In the genomic region with DNA sequence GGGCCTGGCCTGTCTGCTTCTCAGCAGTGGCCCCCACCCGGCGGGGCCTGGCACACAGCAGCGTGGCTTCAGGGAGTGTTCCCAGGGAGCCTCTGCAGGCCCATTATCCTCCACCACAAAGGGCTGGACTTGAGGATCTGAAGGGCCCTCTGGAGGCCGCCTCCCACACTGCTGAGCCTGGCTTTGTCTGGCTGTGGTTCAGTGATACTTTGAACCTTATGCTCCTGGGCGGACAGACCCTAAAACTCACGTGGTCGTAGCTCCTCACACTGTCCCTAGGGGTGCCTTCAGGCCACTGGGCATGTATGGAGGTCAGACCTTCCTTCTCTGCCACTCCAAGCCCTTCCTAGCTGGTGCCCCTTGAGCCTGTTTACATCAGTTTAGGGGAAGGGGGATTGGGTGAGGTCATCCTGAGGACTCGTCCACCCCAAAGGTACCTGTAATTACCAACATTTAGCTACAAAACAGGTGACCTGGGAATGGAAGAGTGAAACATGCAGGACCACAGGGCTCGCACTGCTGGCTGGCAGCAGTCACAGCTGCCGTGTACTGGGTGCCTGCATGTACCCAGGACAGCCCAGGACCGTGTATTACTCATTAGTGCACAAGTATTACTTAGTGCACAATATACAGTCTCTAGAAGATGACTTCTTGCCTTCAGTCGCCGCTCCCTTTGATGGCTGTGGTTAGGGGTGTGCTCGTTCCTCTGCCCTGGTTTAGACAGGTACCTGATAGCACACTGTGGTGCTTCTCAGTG, we compare ENCODE assay signal across 1 cellular context.
TF ChIP-seq lines count a peak whose summit lies in the region.

No MANE protein-coding gene starts in this region.

TF ChIP-seq in HepG2, 621 proteins besides CTCF, POLR2A, EP300 and RAD21 (continues in another document):
- TF ChIP-seq U2AF1 (optimal IDR thresholded peaks at IDR 0.05; ENCODE audit: low read depth, low read length) (no peak), CREB1 (IDR thresholded peaks at IDR 0.05) (no peak), CREB1 (CRISPR knock-in tag; IDR thresholded peaks at IDR 0.05) (no peak), PAX8 (CRISPR knock-in tag; IDR thresholded peaks at IDR 0.05; ENCODE audit: borderline replicate concordance) (no peak), ZNF432 (CRISPR knock-in tag; IDR thresholded peaks at IDR 0.05; ENCODE audit: borderline replicate concordance) (no peak), IKZF1 (IDR thresholded peaks at IDR 0.05) (no peak), ZFP37 (CRISPR knock-in tag; IDR thresholded peaks at IDR 0.05; ENCODE audit: borderline replicate concordance) (no peak), ZNF121 (CRISPR knock-in tag; IDR thresholded peaks at IDR 0.05) (no peak), NR2C2 (CRISPR knock-in tag; IDR thresholded peaks at IDR 0.05; ENCODE audit: borderline replicate concordance) (peak; percentile 52), ZNF224 (CRISPR knock-in tag; IDR thresholded peaks at IDR 0.05) (no peak), TAF15 (IDR thresholded peaks at IDR 0.05; ENCODE audit: low read depth, low read length, poor library complexity, severe bottlenecking) (no peak), CAMTA2 (CRISPR knock-in tag; IDR thresholded peaks at IDR 0.05; ENCODE audit: borderline replicate concordance) (no peak), ZNF264 (CRISPR knock-in tag; IDR thresholded peaks at IDR 0.05) (no peak), MEF2D (CRISPR knock-in tag; IDR thresholded peaks at IDR 0.05) (0 out of 2 replicates have a peak, but pooled peaks have one; percentile 33), ZNF383 (CRISPR knock-in tag; IDR thresholded peaks at IDR 0.05; ENCODE audit: borderline replicate concordance) (0 out of 2 replicates have a peak, but pooled peaks have one; percentile 42), AGO1 (IDR thresholded peaks at IDR 0.05; ENCODE audit: low read depth, low read length, poor library complexity, severe bottlenecking) (no peak), ZNF138 (CRISPR knock-in tag; IDR thresholded peaks at IDR 0.05; ENCODE audit: low read depth) (no peak), SKI (IDR thresholded peaks at IDR 0.05; ENCODE audit: partially characterized antibody) (peak; percentile 55), ZNF343 (CRISPR knock-in tag; IDR thresholded peaks at IDR 0.05) (peak; percentile 51; the same call in 1 of the 2 replicates), ZNF205 (CRISPR knock-in tag; IDR thresholded peaks at IDR 0.05) (peak; percentile 48; the same call in 1 of the 2 replicates), SAP130 (CRISPR knock-in tag; IDR thresholded peaks at IDR 0.05; ENCODE audit: low read depth) (peak; percentile 39; the same call in 1 of the 2 replicates), EHMT2 (IDR thresholded peaks at IDR 0.05; ENCODE audit: borderline replicate concordance, low read depth, low read length) (no peak), ZC3H13 (CRISPR knock-in tag; IDR thresholded peaks at IDR 0.05) (peak; percentile 44; the same call in 1 of the 2 replicates), SOX13 (IDR thresholded peaks at IDR 0.05) (no peak), SOX13 (CRISPR knock-in tag; conservative IDR thresholded peaks at IDR 0.05 in 1 of 2, IDR thresholded peaks at IDR 0.05 in 1 of 2) (no peak), JDP2 (CRISPR knock-in tag; IDR thresholded peaks at IDR 0.05; ENCODE audit: borderline replicate concordance) (no peak), ARNT2 (CRISPR knock-in tag; IDR thresholded peaks at IDR 0.05; ENCODE audit: low read depth) (no peak; the same call in 1 of the 2 replicates), ZNF652 (CRISPR knock-in tag; IDR thresholded peaks at IDR 0.05; ENCODE audit: borderline replicate concordance, low read depth) (no peak), AHR (CRISPR knock-in tag; IDR thresholded peaks at IDR 0.05) (no peak; the same call in 1 of the 2 replicates), SOX5 (CRISPR knock-in tag; IDR thresholded peaks at IDR 0.05; ENCODE audit: borderline replicate concordance) (peak; percentile 30; the same call in 1 of the 2 replicates), ZNF724P (CRISPR knock-in tag; IDR thresholded peaks at IDR 0.05; ENCODE audit: borderline replicate concordance) (0 out of 2 replicates have a peak, but pooled peaks have one; percentile 67)
- TF ChIP-seq, protein P1, sequence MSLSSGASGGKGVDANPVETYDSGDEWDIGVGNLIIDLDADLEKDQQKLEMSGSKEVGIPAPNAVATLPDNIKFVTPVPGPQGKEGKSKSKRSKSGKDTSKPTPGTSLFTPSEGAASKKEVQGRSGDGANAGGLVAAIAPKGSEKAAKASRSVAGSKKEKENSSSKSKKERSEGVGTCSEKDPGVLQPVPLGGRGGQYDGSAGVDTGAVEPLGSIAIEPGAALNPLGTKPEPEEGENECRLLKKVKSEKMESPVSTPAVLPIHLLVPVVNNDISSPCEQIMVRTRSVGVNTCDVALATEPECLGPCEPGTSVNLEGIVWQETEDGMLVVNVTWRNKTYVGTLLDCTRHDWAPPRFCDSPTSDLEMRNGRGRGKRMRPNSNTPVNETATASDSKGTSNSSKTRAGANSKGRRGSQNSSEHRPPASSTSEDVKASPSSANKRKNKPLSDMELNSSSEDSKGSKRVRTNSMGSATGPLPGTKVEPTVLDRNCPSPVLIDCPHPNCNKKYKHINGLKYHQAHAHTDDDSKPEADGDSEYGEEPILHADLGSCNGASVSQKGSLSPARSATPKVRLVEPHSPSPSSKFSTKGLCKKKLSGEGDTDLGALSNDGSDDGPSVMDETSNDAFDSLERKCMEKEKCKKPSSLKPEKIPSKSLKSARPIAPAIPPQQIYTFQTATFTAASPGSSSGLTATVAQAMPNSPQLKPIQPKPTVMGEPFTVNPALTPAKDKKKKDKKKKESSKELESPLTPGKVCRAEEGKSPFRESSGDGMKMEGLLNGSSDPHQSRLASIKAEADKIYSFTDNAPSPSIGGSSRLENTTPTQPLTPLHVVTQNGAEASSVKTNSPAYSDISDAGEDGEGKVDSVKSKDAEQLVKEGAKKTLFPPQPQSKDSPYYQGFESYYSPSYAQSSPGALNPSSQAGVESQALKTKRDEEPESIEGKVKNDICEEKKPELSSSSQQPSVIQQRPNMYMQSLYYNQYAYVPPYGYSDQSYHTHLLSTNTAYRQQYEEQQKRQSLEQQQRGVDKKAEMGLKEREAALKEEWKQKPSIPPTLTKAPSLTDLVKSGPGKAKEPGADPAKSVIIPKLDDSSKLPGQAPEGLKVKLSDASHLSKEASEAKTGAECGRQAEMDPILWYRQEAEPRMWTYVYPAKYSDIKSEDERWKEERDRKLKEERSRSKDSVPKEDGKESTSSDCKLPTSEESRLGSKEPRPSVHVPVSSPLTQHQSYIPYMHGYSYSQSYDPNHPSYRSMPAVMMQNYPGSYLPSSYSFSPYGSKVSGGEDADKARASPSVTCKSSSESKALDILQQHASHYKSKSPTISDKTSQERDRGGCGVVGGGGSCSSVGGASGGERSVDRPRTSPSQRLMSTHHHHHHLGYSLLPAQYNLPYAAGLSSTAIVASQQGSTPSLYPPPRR (CRISPR knock-in tag; IDR thresholded peaks at IDR 0.05; ENCODE audit: borderline replicate concordance): peak; percentile 51; the same call in 1 of the 2 replicates
- TF ChIP-seq, protein P2, sequence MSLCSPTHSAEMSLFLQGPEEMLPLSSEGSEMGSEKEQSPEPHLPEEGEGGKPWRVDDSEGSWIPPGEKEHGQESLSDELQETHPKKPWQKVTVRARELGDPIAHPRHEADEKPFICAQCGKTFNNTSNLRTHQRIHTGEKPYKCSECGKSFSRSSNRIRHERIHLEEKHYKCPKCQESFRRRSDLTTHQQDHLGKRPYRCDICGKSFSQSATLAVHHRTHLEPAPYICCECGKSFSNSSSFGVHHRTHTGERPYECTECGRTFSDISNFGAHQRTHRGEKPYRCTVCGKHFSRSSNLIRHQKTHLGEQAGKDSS (CRISPR knock-in tag; IDR thresholded peaks at IDR 0.05; ENCODE audit: borderline replicate concordance, low read depth): peak; percentile 40; the same call in 1 of the 2 replicates
- TF ChIP-seq, protein P3, sequence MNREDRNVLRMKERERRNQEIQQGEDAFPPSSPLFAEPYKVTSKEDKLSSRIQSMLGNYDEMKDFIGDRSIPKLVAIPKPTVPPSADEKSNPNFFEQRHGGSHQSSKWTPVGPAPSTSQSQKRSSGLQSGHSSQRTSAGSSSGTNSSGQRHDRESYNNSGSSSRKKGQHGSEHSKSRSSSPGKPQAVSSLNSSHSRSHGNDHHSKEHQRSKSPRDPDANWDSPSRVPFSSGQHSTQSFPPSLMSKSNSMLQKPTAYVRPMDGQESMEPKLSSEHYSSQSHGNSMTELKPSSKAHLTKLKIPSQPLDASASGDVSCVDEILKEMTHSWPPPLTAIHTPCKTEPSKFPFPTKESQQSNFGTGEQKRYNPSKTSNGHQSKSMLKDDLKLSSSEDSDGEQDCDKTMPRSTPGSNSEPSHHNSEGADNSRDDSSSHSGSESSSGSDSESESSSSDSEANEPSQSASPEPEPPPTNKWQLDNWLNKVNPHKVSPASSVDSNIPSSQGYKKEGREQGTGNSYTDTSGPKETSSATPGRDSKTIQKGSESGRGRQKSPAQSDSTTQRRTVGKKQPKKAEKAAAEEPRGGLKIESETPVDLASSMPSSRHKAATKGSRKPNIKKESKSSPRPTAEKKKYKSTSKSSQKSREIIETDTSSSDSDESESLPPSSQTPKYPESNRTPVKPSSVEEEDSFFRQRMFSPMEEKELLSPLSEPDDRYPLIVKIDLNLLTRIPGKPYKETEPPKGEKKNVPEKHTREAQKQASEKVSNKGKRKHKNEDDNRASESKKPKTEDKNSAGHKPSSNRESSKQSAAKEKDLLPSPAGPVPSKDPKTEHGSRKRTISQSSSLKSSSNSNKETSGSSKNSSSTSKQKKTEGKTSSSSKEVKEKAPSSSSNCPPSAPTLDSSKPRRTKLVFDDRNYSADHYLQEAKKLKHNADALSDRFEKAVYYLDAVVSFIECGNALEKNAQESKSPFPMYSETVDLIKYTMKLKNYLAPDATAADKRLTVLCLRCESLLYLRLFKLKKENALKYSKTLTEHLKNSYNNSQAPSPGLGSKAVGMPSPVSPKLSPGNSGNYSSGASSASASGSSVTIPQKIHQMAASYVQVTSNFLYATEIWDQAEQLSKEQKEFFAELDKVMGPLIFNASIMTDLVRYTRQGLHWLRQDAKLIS (CRISPR knock-in tag; IDR thresholded peaks at IDR 0.05): no peak
- TF ChIP-seq, protein P4, sequence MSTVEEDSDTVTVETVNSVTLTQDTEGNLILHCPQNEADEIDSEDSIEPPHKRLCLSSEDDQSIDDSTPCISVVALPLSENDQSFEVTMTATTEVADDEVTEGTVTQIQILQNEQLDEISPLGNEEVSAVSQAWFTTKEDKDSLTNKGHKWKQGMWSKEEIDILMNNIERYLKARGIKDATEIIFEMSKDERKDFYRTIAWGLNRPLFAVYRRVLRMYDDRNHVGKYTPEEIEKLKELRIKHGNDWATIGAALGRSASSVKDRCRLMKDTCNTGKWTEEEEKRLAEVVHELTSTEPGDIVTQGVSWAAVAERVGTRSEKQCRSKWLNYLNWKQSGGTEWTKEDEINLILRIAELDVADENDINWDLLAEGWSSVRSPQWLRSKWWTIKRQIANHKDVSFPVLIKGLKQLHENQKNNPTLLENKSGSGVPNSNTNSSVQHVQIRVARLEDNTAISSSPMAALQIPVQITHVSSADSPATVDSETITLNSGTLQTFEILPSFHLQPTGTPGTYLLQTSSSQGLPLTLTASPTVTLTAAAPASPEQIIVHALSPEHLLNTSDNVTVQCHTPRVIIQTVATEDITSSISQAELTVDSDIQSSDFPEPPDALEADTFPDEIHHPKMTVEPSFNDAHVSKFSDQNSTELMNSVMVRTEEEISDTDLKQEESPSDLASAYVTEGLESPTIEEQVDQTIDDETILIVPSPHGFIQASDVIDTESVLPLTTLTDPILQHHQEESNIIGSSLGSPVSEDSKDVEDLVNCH (CRISPR knock-in tag; IDR thresholded peaks at IDR 0.05): no peak
- TF ChIP-seq, protein P5, sequence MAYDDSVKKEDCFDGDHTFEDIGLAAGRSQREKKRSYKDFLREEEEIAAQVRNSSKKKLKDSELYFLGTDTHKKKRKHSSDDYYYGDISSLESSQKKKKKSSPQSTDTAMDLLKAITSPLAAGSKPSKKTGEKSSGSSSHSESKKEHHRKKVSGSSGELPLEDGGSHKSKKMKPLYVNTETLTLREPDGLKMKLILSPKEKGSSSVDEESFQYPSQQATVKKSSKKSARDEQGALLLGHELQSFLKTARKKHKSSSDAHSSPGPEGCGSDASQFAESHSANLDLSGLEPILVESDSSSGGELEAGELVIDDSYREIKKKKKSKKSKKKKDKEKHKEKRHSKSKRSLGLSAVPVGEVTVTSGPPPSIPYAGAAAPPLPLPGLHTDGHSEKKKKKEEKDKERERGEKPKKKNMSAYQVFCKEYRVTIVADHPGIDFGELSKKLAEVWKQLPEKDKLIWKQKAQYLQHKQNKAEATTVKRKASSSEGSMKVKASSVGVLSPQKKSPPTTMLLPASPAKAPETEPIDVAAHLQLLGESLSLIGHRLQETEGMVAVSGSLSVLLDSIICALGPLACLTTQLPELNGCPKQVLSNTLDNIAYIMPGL (CRISPR knock-in tag; IDR thresholded peaks at IDR 0.05; ENCODE audit: borderline replicate concordance in 1 of 2, low read depth in 1 of 2): peak in 1 of 2 experiments; percentile 44; a peak in 1 of 4 replicates
- TF ChIP-seq, protein P6, sequence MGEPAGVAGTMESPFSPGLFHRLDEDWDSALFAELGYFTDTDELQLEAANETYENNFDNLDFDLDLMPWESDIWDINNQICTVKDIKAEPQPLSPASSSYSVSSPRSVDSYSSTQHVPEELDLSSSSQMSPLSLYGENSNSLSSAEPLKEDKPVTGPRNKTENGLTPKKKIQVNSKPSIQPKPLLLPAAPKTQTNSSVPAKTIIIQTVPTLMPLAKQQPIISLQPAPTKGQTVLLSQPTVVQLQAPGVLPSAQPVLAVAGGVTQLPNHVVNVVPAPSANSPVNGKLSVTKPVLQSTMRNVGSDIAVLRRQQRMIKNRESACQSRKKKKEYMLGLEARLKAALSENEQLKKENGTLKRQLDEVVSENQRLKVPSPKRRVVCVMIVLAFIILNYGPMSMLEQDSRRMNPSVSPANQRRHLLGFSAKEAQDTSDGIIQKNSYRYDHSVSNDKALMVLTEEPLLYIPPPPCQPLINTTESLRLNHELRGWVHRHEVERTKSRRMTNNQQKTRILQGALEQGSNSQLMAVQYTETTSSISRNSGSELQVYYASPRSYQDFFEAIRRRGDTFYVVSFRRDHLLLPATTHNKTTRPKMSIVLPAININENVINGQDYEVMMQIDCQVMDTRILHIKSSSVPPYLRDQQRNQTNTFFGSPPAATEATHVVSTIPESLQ (CRISPR knock-in tag; conservative IDR thresholded peaks at IDR 0.05): no peak
- TF ChIP-seq, protein P7, sequence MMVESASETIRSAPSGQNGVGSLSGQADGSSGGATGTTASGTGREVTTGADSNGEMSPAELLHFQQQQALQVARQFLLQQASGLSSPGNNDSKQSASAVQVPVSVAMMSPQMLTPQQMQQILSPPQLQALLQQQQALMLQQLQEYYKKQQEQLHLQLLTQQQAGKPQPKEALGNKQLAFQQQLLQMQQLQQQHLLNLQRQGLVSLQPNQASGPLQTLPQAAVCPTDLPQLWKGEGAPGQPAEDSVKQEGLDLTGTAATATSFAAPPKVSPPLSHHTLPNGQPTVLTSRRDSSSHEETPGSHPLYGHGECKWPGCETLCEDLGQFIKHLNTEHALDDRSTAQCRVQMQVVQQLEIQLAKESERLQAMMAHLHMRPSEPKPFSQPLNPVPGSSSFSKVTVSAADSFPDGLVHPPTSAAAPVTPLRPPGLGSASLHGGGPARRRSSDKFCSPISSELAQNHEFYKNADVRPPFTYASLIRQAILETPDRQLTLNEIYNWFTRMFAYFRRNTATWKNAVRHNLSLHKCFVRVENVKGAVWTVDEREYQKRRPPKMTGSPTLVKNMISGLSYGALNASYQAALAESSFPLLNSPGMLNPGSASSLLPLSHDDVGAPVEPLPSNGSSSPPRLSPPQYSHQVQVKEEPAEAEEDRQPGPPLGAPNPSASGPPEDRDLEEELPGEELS (CRISPR knock-in tag; IDR thresholded peaks at IDR 0.05): 0 out of 2 replicates have a peak, but pooled peaks have one; percentile 31
